8 cellular contexts compared by ENCODE assay signal in the genomic region with DNA sequence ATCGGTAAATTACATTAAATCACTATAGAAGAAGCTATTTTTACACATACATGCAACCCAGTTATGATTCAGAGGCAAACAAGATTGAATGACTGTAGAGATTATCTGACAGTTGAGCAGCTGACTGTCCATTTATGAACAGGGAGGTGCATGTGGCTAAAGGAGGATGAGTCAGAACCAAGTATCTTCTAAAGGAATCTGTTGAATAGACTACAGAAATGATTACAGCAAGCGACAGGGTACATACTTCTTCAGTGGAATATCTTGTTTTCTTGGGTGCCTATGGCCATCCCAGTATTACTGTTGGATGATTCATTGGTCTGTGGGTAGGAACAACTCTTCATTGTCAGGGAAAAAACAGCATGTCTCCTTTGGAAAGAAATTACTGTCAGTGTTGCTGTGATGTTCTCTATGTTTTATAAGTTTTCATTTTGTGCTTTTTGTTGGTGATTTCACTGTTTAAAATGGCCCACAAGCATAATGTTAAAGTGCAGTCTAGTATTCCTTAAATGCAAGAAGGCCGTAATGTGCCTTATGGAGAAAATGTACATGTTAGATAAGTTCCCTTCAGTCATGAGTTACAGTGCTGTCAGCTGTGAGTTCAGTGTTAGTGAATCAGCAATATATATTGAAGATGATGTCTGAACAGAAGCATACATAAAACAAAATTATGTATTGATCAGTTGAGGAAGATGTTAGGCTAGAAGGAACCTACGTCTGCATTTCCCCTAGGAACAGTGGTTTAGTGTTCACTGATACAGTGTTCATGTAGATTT. TPM values are rescaled to one million over a fixed set of nuclear protein-coding genes. Genes with fewer than 3 reads are reported as not detected.
DNase-seq lines count a peak whose midpoint lies in the region; ATAC-seq and TF ChIP-seq lines count a peak whose summit lies in the region.

No MANE protein-coding gene starts in this region.

- H3K36me3 ChIP-seq in right atrium auricular region: no peaks in the 10 kb centered on the region

- no peaks in the 10 kb centered on the region for H3K9me3 ChIP-seq in right atrium auricular region

- H3K27me3 ChIP-seq in right atrium auricular region: no peaks in the 10 kb centered on the region

- peaks cover 52% of the 10 kb centered on the region for H3K4me1 Mint-ChIP-seq in activated naive CD8-positive, alpha-beta T cell (ENCODE audit: low read depth)

- H3K27ac Mint-ChIP-seq in activated naive CD8-positive, alpha-beta T cell: peak overlapping the region; percentile 83

- H3K27ac ChIP-seq in right atrium auricular region: peak overlapping the region in 1 of 2 donors; percentile 19

- H3K9me3 Mint-ChIP-seq in activated naive CD8-positive, alpha-beta T cell (ENCODE audit: low read depth): no peaks in the 10 kb centered on the region

- H3K36me3 Mint-ChIP-seq in activated naive CD8-positive, alpha-beta T cell: peaks cover 4% of the 10 kb centered on the region

- no peaks in the 10 kb centered on the region for H3K27me3 Mint-ChIP-seq in activated naive CD8-positive, alpha-beta T cell

- peak; percentile 47 for ATAC-seq in HG03280 (IDR thresholded peaks at IDR 0.05; ENCODE audit: unreplicated experiment)
- no peak for ATAC-seq in HG02571 (IDR thresholded peaks at IDR 0.05; ENCODE audit: unreplicated experiment)

- TF ChIP-seq CTCF in right atrium auricular region (IDR thresholded peaks at IDR 0.05): no peak

- H3K4me3 Mint-ChIP-seq in activated naive CD8-positive, alpha-beta T cell: peak overlapping the region; percentile 48

- DNase-seq in EL (peak; percentile 95), myocyte (ENCODE audit: low read depth) (peak; percentile 91), NCI-H187 treated with DMSO at 0.1 percent for 48 hours (lab: John Stamatoyannopoulos, UW) (no peak), right atrium auricular region (ENCODE audit: low spot score) (no peak), NCI-H1436 treated with DMSO at 0.1 percent for 48 hours (lab: John Stamatoyannopoulos, UW) (no peak)

- H3K4me3 ChIP-seq in right atrium auricular region: no peak overlapping the region

- no peaks in the 10 kb centered on the region for H3K4me1 ChIP-seq in right atrium auricular region

RNA-seq across cellular contexts. Expression of gene CBFB, which starts 27.0 kb away (rescaled TPM):
- total RNA-seq in myocyte (54.1 and 75.1 TPM in 2 replicates), right atrium auricular region (10 to 100 TPM; 25.7 to 49.3 TPM)
- 29.6 TPM for polyA plus RNA-seq in myocyte (2012)

RNA-seq across cellular contexts. Expression of gene PHAF1, which starts 53.8 kb away (rescaled TPM):
- total RNA-seq in myocyte (22.4 and 30.7 TPM in 2 replicates), right atrium auricular region (10 to 100 TPM; 10.3 TPM)
- polyA plus RNA-seq in myocyte (2012): 16.8 TPM

Comparison
In these comparisons a context has a peak if more than half of its experiments do, and no peak if none do; other contexts are left out.
1. DNase-seq: peak in EL (single experiment) and myocyte (single experiment); none in NCI-H187 treated with DMSO at 0.1 percent for 48 hours (single experiment), right atrium auricular region (single experiment) and NCI-H1436 treated with DMSO at 0.1 percent for 48 hours (single experiment).